ENCODE assay signal across 11 cellular contexts in genomic region chr15:75195122-75195765, GRCh38. TPM values are rescaled to one million over a fixed set of nuclear protein-coding genes. Genes with fewer than 3 reads are reported as not detected.
DNase-seq lines count a peak whose midpoint lies in the region; ATAC-seq and TF ChIP-seq lines count a peak whose summit lies in the region.
"Had no signal": no experiment of that assay in that cellular context is flagged by ENCODE, and none has a peak within 500 bp of the region (broad histone marks: within the 10 kb centered on the region; RNA-seq: fewer than 3 reads in every experiment).

No MANE protein-coding gene starts in this region.

- H3K4me1 ChIP-seq in iPS-20b (ENCODE audit: insufficient read depth, low read length) (peaks cover 17% of the 10 kb centered on the region; the same call in 1 of the 2 replicates), uterus (no peaks in the 10 kb centered on the region)
- H3K4me1 ChIP-seq: A549 had no signal

- DNase-seq in Right ventricle myocardium inferior (ENCODE audit: missing footprints): peak; percentile 76
- no peak for DNase-seq in cardiac septum (ENCODE audit: low spot score)
- DNase-seq in NCI-H774 (lab: John Stamatoyannopoulos, UW): peak; percentile 85
- peak; percentile 48 to 59 for DNase-seq in uterus
- no peak for DNase-seq in KG1 (lab: John Stamatoyannopoulos, UW)
- DNase-seq: activated CD4-positive, CD25-positive, alpha-beta regulatory T cell had no signal

- no peak for TF ChIP-seq CTCF in uterus (IDR thresholded peaks at IDR 0.05)

- H3K4me3 ChIP-seq in iPS-20b (ENCODE audit: low read length) (peak overlapping the region; percentile 55; the same call in 1 of the 2 replicates), uterus (no peak overlapping the region)
- H3K4me3 ChIP-seq: A549, adrenal gland had no signal

- peak overlapping the region; percentile 21; the same call in 1 of the 2 replicates for H3K9ac ChIP-seq in iPS-20b (ENCODE audit: low read depth, low read length)

- peak; percentile 53 for ATAC-seq in Right ventricle myocardium inferior
- ATAC-seq in HG03442 (IDR thresholded peaks at IDR 0.05; ENCODE audit: unreplicated experiment): no peak
- ATAC-seq in GM21786 (IDR thresholded peaks at IDR 0.05; ENCODE audit: unreplicated experiment): no peak
- ATAC-seq: A549 had no signal

- H3K9me3 ChIP-seq in iPS-20b (ENCODE audit: insufficient read depth, low read depth, low read length) (peaks cover 8% of the 10 kb centered on the region; the same call in 1 of the 2 replicates), uterus (no peaks in the 10 kb centered on the region)
- H3K9me3 ChIP-seq: A549, adrenal gland had no signal

- no peak for TF ChIP-seq POLR2A in uterus (IDR thresholded peaks at IDR 0.05)

- H3K27me3 ChIP-seq in iPS-20b (ENCODE audit: insufficient read depth, low read length): no peaks in the 10 kb centered on the region
- no peaks in the 10 kb centered on the region for H3K27me3 ChIP-seq in uterus
- H3K27me3 ChIP-seq: adrenal gland had no signal

- H3K36me3 ChIP-seq in iPS-20b (ENCODE audit: insufficient read depth, low read depth, low read length) (no peaks in the 10 kb centered on the region), uterus (no peaks in the 10 kb centered on the region)
- H3K36me3 ChIP-seq: adrenal gland had no signal

- intact Hi-C loops in Right ventricle myocardium inferior (cut with DNase I) (no loop called here), cardiac septum (cut with DNase I) (no loop called here), uterus (cut with DNase I; ENCODE audit: low total_unique reads) (no loop called here)

- H3K27ac ChIP-seq in iPS-20b (ENCODE audit: low read length) (no peak overlapping the region), uterus (peak overlapping the region in 1 of 2 donors; percentile 47)
- H3K27ac ChIP-seq: A549 had no signal

RNA-seq across cellular contexts. Expression of gene C15orf39, which starts 6.4 kb away (rescaled TPM):
- 15.0 TPM for total RNA-seq in Right ventricle myocardium inferior
- 12.9 TPM for total RNA-seq in cardiac septum
- 10 to 100 TPM in 2 of 4 donors, 1 to 10 TPM in 2; 4.6 to 43.9 (median 14.1) TPM for total RNA-seq in uterus

Comparison
In these comparisons a context has a peak if more than half of its experiments do, and no peak if none do; other contexts are left out.
1. DNase-seq: peak in Right ventricle myocardium inferior (single experiment), NCI-H774 (single experiment) and uterus (2 of 2); none in cardiac septum (single experiment) and KG1 (single experiment).